ENCODE assay signal across 12 cellular contexts in the genomic region with DNA sequence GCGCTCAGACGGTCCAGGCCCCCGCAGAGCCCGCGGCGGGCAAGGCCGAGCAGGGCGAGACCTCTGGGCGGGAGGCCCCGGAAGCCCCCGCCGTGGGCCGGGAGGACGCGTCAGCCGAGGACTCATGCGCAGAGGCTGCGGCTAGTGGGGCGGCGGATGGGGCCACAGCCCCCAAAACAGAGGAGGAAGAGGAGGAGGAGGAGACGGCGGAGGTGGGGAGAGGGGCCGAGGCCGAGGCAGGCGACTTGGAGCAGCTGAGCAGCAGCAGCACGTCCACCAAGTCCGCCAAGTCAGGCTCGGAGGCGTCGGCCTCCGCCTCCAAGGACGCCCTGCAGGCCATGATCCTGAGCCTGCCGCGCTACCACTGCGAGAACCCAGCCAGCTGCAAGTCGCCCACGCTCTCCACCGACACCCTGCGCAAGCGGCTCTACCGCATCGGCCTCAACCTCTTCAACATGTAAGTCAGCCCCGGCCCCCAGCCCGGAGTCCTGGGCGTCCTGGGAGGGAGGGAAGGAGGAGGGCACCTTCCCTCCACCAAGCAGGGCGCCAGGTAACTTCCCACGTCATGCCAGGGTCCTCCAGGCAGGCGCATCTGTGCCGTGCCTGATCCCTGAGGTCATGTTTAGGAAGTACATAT.
A peak's percentile ranks its signal among the peaks of the same experiment; 100 is the strongest.
DNase-seq lines count a peak whose midpoint lies in the region; ATAC-seq, FAIRE-seq and TF ChIP-seq lines count a peak whose summit lies in the region.
"Had no signal": no experiment of that assay in that cellular context is flagged by ENCODE, and none has a peak within 500 bp of the region (broad histone marks: within the 10 kb centered on the region; RNA-seq: fewer than 3 reads in every experiment).

No MANE protein-coding gene starts in this region.

- H2AFZ ChIP-seq in PC-9, result no peak overlapping the region

- no peaks in the 10 kb centered on the region for H3K79me2 ChIP-seq in PC-9 (ENCODE audit: low read depth)

- H3K9ac ChIP-seq in SK-N-MC (ENCODE audit: insufficient read length), result no peak overlapping the region

- POLR2A ChIA-PET in PC-9 (lab: Charles Lee; ENCODE audit: unreplicated experiment), result no interaction called here

- no peaks in the 10 kb centered on the region for H4K20me1 ChIP-seq in PC-9 (ENCODE audit: insufficient read depth)

- no TSS peak for BruUV-seq in PC-9 (replicated peaks; lab: Mats Ljungman, UMichigan)

- no peak overlapping the region for H3K27ac ChIP-seq in SK-N-MC
- H3K27ac ChIP-seq in angular gyrus (ENCODE audit: low read depth, low read length), result peak overlapping the region; percentile 22
- no peak overlapping the region for H3K27ac ChIP-seq in left lung
- no peak overlapping the region for H3K27ac ChIP-seq in PC-9
- H3K27ac ChIP-seq: skin epidermis, VCaP had no signal

- TF ChIP-seq CTCF in left lung (IDR thresholded peaks at IDR 0.05) (no peak), PC-9 (conservative IDR thresholded peaks at IDR 0.05) (no peak)

- H3K9me2 ChIP-seq in PC-9 (ENCODE audit: insufficient read depth), result no peaks in the 10 kb centered on the region

- no peak overlapping the region for H3K4me2 ChIP-seq in PC-9

- peak; percentile 31 for ATAC-seq in left lung
- no peak for ATAC-seq in GM19035 (IDR thresholded peaks at IDR 0.05; ENCODE audit: unreplicated experiment)
- ATAC-seq in GM21529 (IDR thresholded peaks at IDR 0.05; ENCODE audit: unreplicated experiment), result no peak

- H3K27me3 ChIP-seq in left lung (peaks cover 14 to 59% of the 10 kb centered on the region in 2 donors), PC-9 (ENCODE audit: insufficient read depth, low read depth) (peaks cover 16% of the 10 kb centered on the region)

- H3K4me1 ChIP-seq in left lung (peaks cover 0 to 4% of the 10 kb centered on the region in 2 donors), PC-9 (replicated peaks; ENCODE audit: insufficient read depth) (no peaks in the 10 kb centered on the region)

- H3K4me3 ChIP-seq in SK-N-MC (0 out of 2 replicates have a peak overlapping the region, but pooled peaks have one; percentile 22), left lung (peak overlapping the region in 1 of 2 donors; percentile 6), PC-9 (no peak overlapping the region)

- FAIRE-seq in urothelium cell line (lab: Jason Lieb, UNC), result no peak
- FAIRE-seq: H54 had no signal

- DNase-seq in SK-N-MC (ENCODE audit: low read depth, low spot score), result no peak
- peak in 1 of 2 donors; percentile 78 for DNase-seq in left lung
- DNase-seq in stimulated activated CD8-positive, alpha-beta memory T cell treated with anti-CD3 and anti-CD28 coated beads, Interleukin-2, amount 100 ng/mL, for 48 hours (ENCODE audit: low read depth in 2 of 2), result peak; percentile 20 to 25
- DNase-seq in urothelium cell line (ENCODE audit: low spot score), result no peak
- DNase-seq in PC-9, result no peak
- DNase-seq: NCI-H187 treated with DMSO at 0.1 percent for 48 hours had no signal

- no peaks in the 10 kb centered on the region for H3K36me3 ChIP-seq in SK-N-MC (ENCODE audit: insufficient read depth, low read length)
- H3K36me3 ChIP-seq in left lung, result no peaks in the 10 kb centered on the region
- H3K36me3 ChIP-seq in PC-9 (ENCODE audit: low read depth), result no peaks in the 10 kb centered on the region

- H3K9me3 ChIP-seq in SK-N-MC (ENCODE audit: low read depth, low read length) (no peaks in the 10 kb centered on the region), left lung (no peaks in the 10 kb centered on the region), PC-9 (ENCODE audit: insufficient read depth, low read depth) (no peaks in the 10 kb centered on the region)

- intact Hi-C loops in left lung (cut with DNase I), result no loop called here
- intact Hi-C loops in PC-9 (cut with micrococcal nuclease; ENCODE audit: unreplicated experiment), result no loop called here

- no peaks in the 10 kb centered on the region; the same call in 1 of the 2 replicates for H3F3A ChIP-seq in PC-9 (ENCODE audit: insufficient read depth, low read depth)

- CTCF ChIA-PET in PC-9 (lab: Charles Lee), result no interaction called here

Comparison
In these comparisons a context has a peak if more than half of its experiments do, and no peak if none do; other contexts are left out.
1. DNase-seq: peak in stimulated activated CD8-positive, alpha-beta memory T cell treated with anti-CD3 and anti-CD28 coated beads, Interleukin-2, amount 100 ng/mL, for 48 hours (2 of 2); none in SK-N-MC (single experiment), urothelium cell line (single experiment) and PC-9 (0 of 2).